ENCODE assay signal across 18 cellular contexts in genomic region chr12:70031046-70031445, GRCh38.
DNase-seq lines count a peak whose midpoint lies in the region; TF ChIP-seq lines count a peak whose summit lies in the region.
"Had no signal": no experiment of that assay in that cellular context is flagged by ENCODE, and none has a peak within 500 bp of the region (broad histone marks: within the 10 kb centered on the region; RNA-seq: fewer than 3 reads in every experiment).

No MANE protein-coding gene starts in this region.

- no peaks in the 10 kb centered on the region for H3K9me3 ChIP-seq in effector memory CD4-positive, alpha-beta T cell (ENCODE audit: control insufficient read depth, low read length)
- H3K9me3 ChIP-seq: BLaER1 had no signal

- no peak for TF ChIP-seq CTCF in epithelial cell of esophagus (IDR thresholded peaks at IDR 0.05; ENCODE audit: insufficient read depth, low read depth, low read length, missing control alignments)

- peak in 2 of 3 experiments; percentile 7 to 33 for DNase-seq in NCI-H1417 (lab: John Stamatoyannopoulos, UW)
- no peak for DNase-seq in NCI-H1417 treated with DMSO at 0.1 percent for 48 hours (lab: John Stamatoyannopoulos, UW)
- peak; percentile 44 for DNase-seq in NCI-H526 treated with DMSO at 0.1 percent for 48 hours (lab: John Stamatoyannopoulos, UW)
- peak; percentile 81 for DNase-seq in epithelial cell of esophagus (ENCODE audit: low read depth)
- DNase-seq in NCI-H748 (lab: John Stamatoyannopoulos, UW; ENCODE audit: unreplicated experiment): no peak
- no peak for DNase-seq in effector memory CD4-positive, alpha-beta T cell
- DNase-seq in GDM1 (lab: John Stamatoyannopoulos, UW): no peak
- DNase-seq: 8988T, DMS153, EL, GOT3, NCI-H1092, NCI-H1694 treated with DMSO at 0.1 percent for 48 hours, NCI-H524 had no signal

- no peaks in the 10 kb centered on the region for H3K36me3 ChIP-seq in effector memory CD4-positive, alpha-beta T cell (ENCODE audit: control insufficient read depth, insufficient read depth, low read length)
- H3K36me3 ChIP-seq: BLaER1 had no signal

- peak overlapping the region in 14 of 21 experiments; percentile 8 to 77 (median 50) for H3K27ac ChIP-seq in skin epidermis
- no peak overlapping the region for H3K27ac ChIP-seq in effector memory CD4-positive, alpha-beta T cell (ENCODE audit: insufficient read depth, low read length, poor library complexity, severe bottlenecking)
- H3K27ac ChIP-seq: BLaER1 had no signal

- H3K27me3 ChIP-seq in effector memory CD4-positive, alpha-beta T cell (replicated peaks; ENCODE audit: control insufficient read depth, insufficient read depth, low read length, poor library complexity, severe bottlenecking): no peaks in the 10 kb centered on the region
- H3K27me3 ChIP-seq: BLaER1 had no signal

- no peak overlapping the region for H3K4me3 ChIP-seq in epithelial cell of esophagus (ENCODE audit: low read length)
- no peak overlapping the region for H3K4me3 ChIP-seq in skin epidermis
- H3K4me3 ChIP-seq in effector memory CD4-positive, alpha-beta T cell (ENCODE audit: insufficient read depth, low read depth, low read length, poor library complexity, severe bottlenecking): no peak overlapping the region
- H3K4me3 ChIP-seq: BLaER1, GM12878, K562 had no signal

- H3K4me1 ChIP-seq in effector memory CD4-positive, alpha-beta T cell (ENCODE audit: control insufficient read depth, insufficient read depth, low read length, poor library complexity, severe bottlenecking): no peaks in the 10 kb centered on the region
- H3K4me1 ChIP-seq: BLaER1 had no signal

Comparison
In these comparisons a context has a peak if more than half of its experiments do, and no peak if none do; other contexts are left out.
1. DNase-seq: peak in NCI-H1417 (2 of 3), NCI-H526 treated with DMSO at 0.1 percent for 48 hours (single experiment) and epithelial cell of esophagus (single experiment); none in NCI-H1417 treated with DMSO at 0.1 percent for 48 hours (single experiment), NCI-H748 (single experiment), effector memory CD4-positive, alpha-beta T cell (0 of 3) and GDM1 (single experiment).